16 cellular contexts compared by ENCODE assay signal in genomic region chr21:37460196-37460595, GRCh38.
DNase-seq lines count a peak whose midpoint lies in the region; ATAC-seq and TF ChIP-seq lines count a peak whose summit lies in the region.
"Had no signal": no experiment of that assay in that cellular context is flagged by ENCODE, and none has a peak within 500 bp of the region (broad histone marks: within the 10 kb centered on the region; RNA-seq: fewer than 3 reads in every experiment).

No MANE protein-coding gene starts in this region.

- no peak for DNase-seq in BE2C
- DNase-seq in HFFc6, result no peak
- no peak for DNase-seq in adipocyte (ENCODE audit: low read depth)
- DNase-seq in memory B cell (ENCODE audit: low spot score in 2 of 2), result no peak
- DNase-seq in NCI-H2196 (lab: John Stamatoyannopoulos, UW; ENCODE audit: unreplicated experiment), result no peak
- no peak for DNase-seq in activated CD4-positive, alpha-beta memory T cell treated with anti-CD3 and anti-CD28 coated beads, Interleukin-2, amount 10 ng/mL, durations not matched to agents 7 days and 5 days
- DNase-seq in T-helper 2 cell treated with Interferon-gamma antibody and Interleukin-4, amounts not matched to agents 5 μg/mL and 100 μg/mL, for 36 hours (ENCODE audit: low spot score), result no peak
- DNase-seq: activated CD4-positive, alpha-beta T cell treated with anti-CD3 and anti-CD28 coated beads for 4 hours; activated naive CD8-positive, alpha-beta T cell treated with anti-CD3 and anti-CD28 coated beads for 36 hours; Calu3; left colon; NCI-H1436 treated with DMSO at 0.1 percent for 48 hours; RPMI8226 had no signal

- H3K9ac ChIP-seq in adipocyte (ENCODE audit: low read length), result peak overlapping the region; percentile 35

- H3K36me3 Mint-ChIP-seq in HFFc6 (ENCODE audit: low read depth) (no peaks in the 10 kb centered on the region; the same call in 1 of the 2 replicates), memory B cell (peaks cover 8% of the 10 kb centered on the region)
- peaks cover 9% of the 10 kb centered on the region for H3K36me3 Mint-ChIP-seq in activated CD4-positive, alpha-beta memory T cell treated with anti-CD3 and anti-CD28 coated beads, Interleukin-2, amount 10 ng/mL, durations not matched to agents 7 days and 5 days (ENCODE audit: low read depth)
- H3K36me3 Mint-ChIP-seq in T-helper 2 cell treated with Interferon-gamma antibody and Interleukin-4, amounts not matched to agents 5 μg/mL and 100 μg/mL, for 36 hours (ENCODE audit: low read depth), result peaks cover 10% of the 10 kb centered on the region

- H3K4me1 Mint-ChIP-seq in HFFc6 (ENCODE audit: low read depth), result peaks cover 90% of the 10 kb centered on the region
- H3K4me1 Mint-ChIP-seq in memory B cell, result peaks cover 68% of the 10 kb centered on the region
- peaks cover 61% of the 10 kb centered on the region for H3K4me1 Mint-ChIP-seq in activated CD4-positive, alpha-beta memory T cell treated with anti-CD3 and anti-CD28 coated beads, Interleukin-2, amount 10 ng/mL, durations not matched to agents 7 days and 5 days
- peaks cover 58% of the 10 kb centered on the region for H3K4me1 Mint-ChIP-seq in T-helper 2 cell treated with Interferon-gamma antibody and Interleukin-4, amounts not matched to agents 5 μg/mL and 100 μg/mL, for 36 hours (ENCODE audit: low read depth)

- H3K27ac Mint-ChIP-seq in HFFc6, result peak overlapping the region; percentile 43
- H3K27ac Mint-ChIP-seq in memory B cell, result peak overlapping the region; percentile 45
- no peak overlapping the region for H3K27ac Mint-ChIP-seq in activated CD4-positive, alpha-beta memory T cell treated with anti-CD3 and anti-CD28 coated beads, Interleukin-2, amount 10 ng/mL, durations not matched to agents 7 days and 5 days
- H3K27ac Mint-ChIP-seq in T-helper 2 cell treated with Interferon-gamma antibody and Interleukin-4, amounts not matched to agents 5 μg/mL and 100 μg/mL, for 36 hours, result no peak overlapping the region

- H3K36me3 ChIP-seq in BE2C, result peaks cover 4% of the 10 kb centered on the region; the same call in 1 of the 2 replicates
- no peaks in the 10 kb centered on the region for H3K36me3 ChIP-seq in adipocyte (ENCODE audit: control insufficient read depth, insufficient read depth, low read length, severe bottlenecking)
- H3K36me3 ChIP-seq: right atrium auricular region had no signal

- ATAC-seq in memory B cell (ENCODE audit: low read depth), result no peak
- no peak for ATAC-seq in GM18868 (IDR thresholded peaks at IDR 0.05; ENCODE audit: unreplicated experiment)
- ATAC-seq: esophagus mucosa, left colon had no signal

- no peak overlapping the region for H3K4me3 ChIP-seq in BE2C (ENCODE audit: low read depth, low read length)
- H3K4me3 ChIP-seq in adipocyte (ENCODE audit: low read length), result peak overlapping the region; percentile 66
- H3K4me3 ChIP-seq: right atrium auricular region had no signal

- CTCF ChIA-PET in activated CD4-positive, alpha-beta memory T cell treated with anti-CD3 and anti-CD28 coated beads, Interleukin-2, amount 10 ng/mL, durations not matched to agents 7 days and 5 days (lab: Charles Lee), result no interaction called here

- POLR2A ChIA-PET in activated CD4-positive, alpha-beta memory T cell treated with anti-CD3 and anti-CD28 coated beads, Interleukin-2, amount 10 ng/mL, durations not matched to agents 7 days and 5 days (lab: Charles Lee), result no interaction called here

- TF ChIP-seq CTCF in BE2C (IDR thresholded peaks at IDR 0.05; ENCODE audit: low read depth, low read length) (peak; percentile 50), HFFc6 (IDR thresholded peaks at IDR 0.05) (no peak)

- no peaks in the 10 kb centered on the region for H3K27me3 ChIP-seq in BE2C
- H3K27me3 ChIP-seq in adipocyte (replicated peaks; ENCODE audit: control insufficient read depth, insufficient read depth, low read length), result no peaks in the 10 kb centered on the region
- H3K27me3 ChIP-seq: right atrium auricular region had no signal

- peaks cover 2% of the 10 kb centered on the region; the same call in 1 of the 2 replicates for H3K27me3 Mint-ChIP-seq in HFFc6 (ENCODE audit: insufficient read depth)
- no peaks in the 10 kb centered on the region for H3K27me3 Mint-ChIP-seq in memory B cell
- no peaks in the 10 kb centered on the region for H3K27me3 Mint-ChIP-seq in activated CD4-positive, alpha-beta memory T cell treated with anti-CD3 and anti-CD28 coated beads, Interleukin-2, amount 10 ng/mL, durations not matched to agents 7 days and 5 days
- H3K27me3 Mint-ChIP-seq in T-helper 2 cell treated with Interferon-gamma antibody and Interleukin-4, amounts not matched to agents 5 μg/mL and 100 μg/mL, for 36 hours (ENCODE audit: low read depth), result no peaks in the 10 kb centered on the region
- H3K27me3 Mint-ChIP-seq: activated naive CD8-positive, alpha-beta T cell treated with anti-CD3 and anti-CD28 coated beads for 36 hours had no signal

- H3K9me3 ChIP-seq in BE2C, result no peaks in the 10 kb centered on the region
- H3K9me3 ChIP-seq in adipocyte (ENCODE audit: control insufficient read depth, low read length), result no peaks in the 10 kb centered on the region
- H3K9me3 ChIP-seq: right atrium auricular region had no signal

- no peak overlapping the region for H3K4me3 Mint-ChIP-seq in HFFc6
- no peak overlapping the region for H3K4me3 Mint-ChIP-seq in memory B cell
- H3K4me3 Mint-ChIP-seq in activated CD4-positive, alpha-beta memory T cell treated with anti-CD3 and anti-CD28 coated beads, Interleukin-2, amount 10 ng/mL, durations not matched to agents 7 days and 5 days, result no peak overlapping the region
- H3K4me3 Mint-ChIP-seq in T-helper 2 cell treated with Interferon-gamma antibody and Interleukin-4, amounts not matched to agents 5 μg/mL and 100 μg/mL, for 36 hours, result no peak overlapping the region
- H3K4me3 Mint-ChIP-seq: activated naive CD8-positive, alpha-beta T cell treated with anti-CD3 and anti-CD28 coated beads for 36 hours had no signal

- H3K9me3 Mint-ChIP-seq in HFFc6, result no peaks in the 10 kb centered on the region
- no peaks in the 10 kb centered on the region for H3K9me3 Mint-ChIP-seq in memory B cell
- H3K9me3 Mint-ChIP-seq in activated CD4-positive, alpha-beta memory T cell treated with anti-CD3 and anti-CD28 coated beads, Interleukin-2, amount 10 ng/mL, durations not matched to agents 7 days and 5 days, result no peaks in the 10 kb centered on the region
- no peaks in the 10 kb centered on the region for H3K9me3 Mint-ChIP-seq in T-helper 2 cell treated with Interferon-gamma antibody and Interleukin-4, amounts not matched to agents 5 μg/mL and 100 μg/mL, for 36 hours
- H3K9me3 Mint-ChIP-seq: activated naive CD8-positive, alpha-beta T cell treated with anti-CD3 and anti-CD28 coated beads for 36 hours had no signal

- H3K4me1 ChIP-seq in BE2C (peaks cover 34% of the 10 kb centered on the region), adipocyte (ENCODE audit: control insufficient read depth, insufficient read depth, low read length) (peaks cover 72% of the 10 kb centered on the region)

Comparison
In these comparisons a context has a peak if more than half of its experiments do, and no peak if none do; other contexts are left out.
1. H3K27ac Mint-ChIP-seq: peak in HFFc6 (single experiment) and memory B cell (single experiment); none in activated CD4-positive, alpha-beta memory T cell treated with anti-CD3 and anti-CD28 coated beads, Interleukin-2, amount 10 ng/mL, durations not matched to agents 7 days and 5 days (single experiment) and T-helper 2 cell treated with Interferon-gamma antibody and Interleukin-4, amounts not matched to agents 5 μg/mL and 100 μg/mL, for 36 hours (single experiment).